In the genomic region with DNA sequence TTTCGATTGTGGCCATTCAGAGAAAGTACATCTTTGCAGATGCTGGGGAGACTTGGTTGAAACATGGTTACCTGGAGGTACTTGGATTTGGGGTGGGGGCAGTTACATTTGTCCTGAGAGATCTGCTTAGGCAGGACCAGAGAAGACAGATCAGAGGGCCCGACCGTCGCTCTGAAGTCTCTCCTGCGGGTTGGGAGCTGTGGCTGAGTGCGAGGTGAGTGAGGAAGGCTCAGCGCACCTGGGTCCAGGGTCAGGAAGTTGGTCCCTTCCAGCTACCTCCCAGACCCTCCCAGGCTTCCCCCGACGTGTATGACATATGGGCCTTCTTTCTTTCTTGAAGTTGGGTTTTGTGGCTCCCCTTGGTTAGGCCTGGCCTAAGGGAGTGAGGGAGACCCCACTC, we compare ENCODE assay signal across 16 cellular contexts. TPM values are rescaled to one million over a fixed set of nuclear protein-coding genes. Genes with fewer than 3 reads are reported as not detected.
DNase-seq lines count a peak whose midpoint lies in the region; ATAC-seq and TF ChIP-seq lines count a peak whose summit lies in the region.
"Had no signal": no experiment of that assay in that cellular context is flagged by ENCODE, and none has a peak within 500 bp of the region (broad histone marks: within the 10 kb centered on the region; RNA-seq: fewer than 3 reads in every experiment).

No MANE protein-coding gene starts in this region.

- intact Hi-C loops in spleen (cut with DNase I; ENCODE audit: low total_unique reads): no loop called here

- H3K4me2 ChIP-seq in GM23338: no peak overlapping the region
- no peak overlapping the region for H3K4me2 ChIP-seq in neuronal stem cell (ENCODE audit: insufficient read depth, low read length, poor library complexity, severe bottlenecking)
- H3K4me2 ChIP-seq: BLaER1 treated with 17β-estradiol and CSF1 and Interleukin-3, amounts not matched to agents 10 nM and 100 nM had no signal

- ATAC-seq in GM23338: no peak
- ATAC-seq: HCT116, HepG2 had no signal

- no peak overlapping the region for H3K4me3 Mint-ChIP-seq in GM23338
- H3K4me3 Mint-ChIP-seq in chondrocyte (ENCODE audit: unreplicated experiment): no peak overlapping the region
- H3K4me3 Mint-ChIP-seq: B cell; CD4-positive, CD25-positive, alpha-beta regulatory T cell; CD8-positive, alpha-beta memory T cell; HFFc6; IgD-negative memory B cell had no signal

- H3K27me3 ChIP-seq in GM23338 (ENCODE audit: insufficient read depth): no peaks in the 10 kb centered on the region
- H3K27me3 ChIP-seq in neuronal stem cell (ENCODE audit: control insufficient read depth in 3 of 3, insufficient read depth in 3 of 3, low read depth in 1 of 3, low read length in 3 of 3): no peaks in the 10 kb centered on the region
- H3K27me3 ChIP-seq in spleen (replicated peaks in 1 of 7): no peaks in the 10 kb centered on the region
- H3K27me3 ChIP-seq: BLaER1 treated with 17β-estradiol and CSF1 and Interleukin-3, amounts not matched to agents 10 nM and 100 nM had no signal

- H2AFZ ChIP-seq in GM23338 (no peak overlapping the region), neuronal stem cell (ENCODE audit: low read length) (peak overlapping the region; percentile 66)

- no peak overlapping the region for H3K23ac ChIP-seq in neuronal stem cell (ENCODE audit: low read depth, low read length, poor library complexity)

- H3K27me3 Mint-ChIP-seq in GM23338 (ENCODE audit: insufficient read depth, low read depth, poor library complexity) (peaks cover 6% of the 10 kb centered on the region), chondrocyte (ENCODE audit: low read depth) (no peaks in the 10 kb centered on the region)
- H3K27me3 Mint-ChIP-seq: B cell; CD8-positive, alpha-beta memory T cell; IgD-negative memory B cell had no signal

- WGBS in neuronal stem cell (ENCODE audit: extremely low coverage in 2 of 2, insufficient read length in 2 of 2, insufficient replicate concordance in 1 of 2), 2 donors: no CpG with 5 or more reads among the region's 9 CpGs
- WGBS in spleen, 5 donors: 89 to 97% (median 92%) methylated on average over 7 to 9 of the region's 9 CpGs

- peak overlapping the region; percentile 60 for H2AK5ac ChIP-seq in neuronal stem cell (ENCODE audit: low read depth, low read length)

- no peaks in the 10 kb centered on the region for H3K9me2 ChIP-seq in GM23338 (ENCODE audit: insufficient read depth)

- H3K14ac ChIP-seq in neuronal stem cell (ENCODE audit: low read length): no peak overlapping the region

- peaks cover 6% of the 10 kb centered on the region; the same call in 1 of the 2 replicates for H4K20me1 ChIP-seq in GM23338 (replicated peaks; ENCODE audit: insufficient read depth)

- H3K79me1 ChIP-seq in neuronal stem cell (ENCODE audit: low read depth, low read length): no peaks in the 10 kb centered on the region

- H2BK5ac ChIP-seq in neuronal stem cell (ENCODE audit: low read length): peak overlapping the region; percentile 26

- peak overlapping the region; percentile 41 for H2BK120ac ChIP-seq in neuronal stem cell (ENCODE audit: low read depth, low read length)

- no peak for DNase-seq in GM23338 (ENCODE audit: low spot score)
- DNase-seq in chondrocyte (ENCODE audit: low spot score): peak; percentile 69
- no peak for DNase-seq in neuronal stem cell (ENCODE audit: low spot score)
- DNase-seq in spleen: peak; percentile 47
- no peak for DNase-seq in NCI-H2029 treated with DMSO at 0.1 percent for 48 hours (lab: John Stamatoyannopoulos, UW)
- no peak for DNase-seq in erythroblast (lab: John Stamatoyannopoulos, UW)
- no peak for DNase-seq in NCI-H2029 (lab: John Stamatoyannopoulos, UW)
- DNase-seq: Caco-2; CD4-positive, CD25-positive, alpha-beta regulatory T cell; HFFc6 had no signal

- no peak overlapping the region for H3K4me3 ChIP-seq in GM23338
- no peak overlapping the region for H3K4me3 ChIP-seq in neuronal stem cell (ENCODE audit: low read length in 2 of 2)
- no peak overlapping the region for H3K4me3 ChIP-seq in spleen
- H3K4me3 ChIP-seq: BLaER1 treated with 17β-estradiol and CSF1 and Interleukin-3, amounts not matched to agents 10 nM and 100 nM had no signal

- H3K9ac ChIP-seq in neuronal stem cell (ENCODE audit: low read depth, low read length, poor library complexity): no peak overlapping the region
- H3K9ac ChIP-seq: BLaER1 treated with 17β-estradiol and CSF1 and Interleukin-3, amounts not matched to agents 10 nM and 100 nM had no signal

- H3K4me1 ChIP-seq in GM23338 (ENCODE audit: insufficient read depth) (peaks cover 4% of the 10 kb centered on the region; the same call in 1 of the 2 replicates), neuronal stem cell (ENCODE audit: control insufficient read depth in 2 of 2, insufficient read depth in 1 of 2, low read depth in 1 of 2, low read length in 2 of 2) (peaks cover 9 to 11% of the 10 kb centered on the region in 2 donors), spleen (peaks cover 4 to 24% (median 9%) of the 10 kb centered on the region in 6 donors)
- H3K4me1 ChIP-seq: Caco-2 had no signal

- TF ChIP-seq CTCF in GM23338 (conservative IDR thresholded peaks at IDR 0.05; ENCODE audit: low read depth in 2 of 2) (no peak), chondrocyte (IDR thresholded peaks at IDR 0.05) (no peak), spleen (IDR thresholded peaks at IDR 0.05 in 8 of 11, conservative IDR thresholded peaks at IDR 0.05 in 3 of 11) (no peak)

- no peak overlapping the region for H2BK12ac ChIP-seq in neuronal stem cell (ENCODE audit: low read length)

- H3K18ac ChIP-seq in neuronal stem cell (ENCODE audit: low read length): peak overlapping the region; percentile 72

- H3K9me3 ChIP-seq in neuronal stem cell (replicated peaks in 1 of 2; ENCODE audit: control insufficient read depth in 2 of 2, insufficient read depth in 1 of 2, low read depth in 1 of 2, low read length in 2 of 2): no peaks in the 10 kb centered on the region
- no peaks in the 10 kb centered on the region for H3K9me3 ChIP-seq in spleen
- H3K9me3 ChIP-seq: BLaER1 treated with 17β-estradiol and CSF1 and Interleukin-3, amounts not matched to agents 10 nM and 100 nM; Caco-2 had no signal

- H3K36me3 ChIP-seq in GM23338 (ENCODE audit: insufficient read depth) (no peaks in the 10 kb centered on the region), neuronal stem cell (replicated peaks in 1 of 2; ENCODE audit: control insufficient read depth in 2 of 2, insufficient read depth in 2 of 2, low read length in 2 of 2) (no peaks in the 10 kb centered on the region), spleen (peaks cover 0 to 18% (median 0%) of the 10 kb centered on the region in 6 donors)
- H3K36me3 ChIP-seq: BLaER1 treated with 17β-estradiol and CSF1 and Interleukin-3, amounts not matched to agents 10 nM and 100 nM had no signal

- no peaks in the 10 kb centered on the region for H3F3A ChIP-seq in GM23338 (replicated peaks; ENCODE audit: low read depth)

- H3K79me2 ChIP-seq in GM23338 (replicated peaks; ENCODE audit: insufficient read depth): no peaks in the 10 kb centered on the region

- H3K4me1 Mint-ChIP-seq in GM23338 (peaks cover 12% of the 10 kb centered on the region), chondrocyte (ENCODE audit: low read depth) (peaks cover 4% of the 10 kb centered on the region)
- H3K4me1 Mint-ChIP-seq: CD4-positive, CD25-positive, alpha-beta regulatory T cell; CD8-positive, alpha-beta memory T cell had no signal

- TF ChIP-seq POLR2A in spleen (IDR thresholded peaks at IDR 0.05) (no peak), erythroblast (IDR thresholded peaks at IDR 0.05; ENCODE audit: low read length) (no peak)

- H2BK15ac ChIP-seq in neuronal stem cell (ENCODE audit: low read length): peak overlapping the region; percentile 38

- H4K91ac ChIP-seq in neuronal stem cell (ENCODE audit: low read depth, low read length, poor library complexity): no peak overlapping the region

- H3K9me3 Mint-ChIP-seq in GM23338: no peaks in the 10 kb centered on the region; the same call in 2 of the 3 replicates
- H3K9me3 Mint-ChIP-seq in chondrocyte (ENCODE audit: low read depth): peaks cover 6% of the 10 kb centered on the region
- H3K9me3 Mint-ChIP-seq: CD4-positive, CD25-positive, alpha-beta regulatory T cell; CD8-positive, alpha-beta memory T cell; HFFc6; IgD-negative memory B cell had no signal

- peaks cover 7% of the 10 kb centered on the region; the same call in 2 of the 3 replicates for H3K36me3 Mint-ChIP-seq in GM23338 (ENCODE audit: low read depth)
- peaks cover 3% of the 10 kb centered on the region for H3K36me3 Mint-ChIP-seq in chondrocyte (ENCODE audit: low read depth)

- no peak overlapping the region for H4K8ac ChIP-seq in neuronal stem cell (ENCODE audit: low read depth, low read length)

- peak overlapping the region; percentile 57 for H3K27ac Mint-ChIP-seq in GM23338
- no peak overlapping the region for H3K27ac Mint-ChIP-seq in chondrocyte (ENCODE audit: unreplicated experiment)
- H3K27ac Mint-ChIP-seq: B cell; CD4-positive, CD25-positive, alpha-beta regulatory T cell; CD8-positive, alpha-beta memory T cell; HFFc6 had no signal

- H3K27ac ChIP-seq in GM23338 (ENCODE audit: low read depth): no peak overlapping the region
- no peak overlapping the region for H3K27ac ChIP-seq in neuronal stem cell (replicated peaks; ENCODE audit: low read length)
- no peak overlapping the region for H3K27ac ChIP-seq in spleen
- H3K27ac ChIP-seq: BLaER1 treated with 17β-estradiol and CSF1 and Interleukin-3, amounts not matched to agents 10 nM and 100 nM had no signal

- no peak overlapping the region for H3K4ac ChIP-seq in neuronal stem cell (ENCODE audit: low read length)

TF ChIP-seq in GM23338, 12 proteins besides CTCF, POLR2A, EP300 and RAD21 (continues in another document):
- TF ChIP-seq POLR2AphosphoS5 (IDR thresholded peaks at IDR 0.05; ENCODE audit: low read depth): no peak

RNA-seq across cellular contexts. Expression of a gene that starts 56.3 kb away (rescaled TPM):
- total RNA-seq in GM23338 (2014; rRNA removed; shearing (Covaris generic)): 34.1 and 40.2 TPM in 2 replicates
- polyA plus RNA-seq in GM23338 (2016; fragmentation: Nextera tagmentation; extraction: Ambion mirVana) (25.5 and 27.4 TPM in 2 replicates), spleen (10 to 100 TPM; 18.1 to 36.8 (median 21.4) TPM)
- total RNA-seq in chondrocyte (15.3 to 21.3 TPM (median 17.0 TPM) in 3 replicates), spleen (10 to 100 TPM; 16.8 to 27.9 (median 24.2) TPM)
- 14.7 TPM for polyA plus RNA-seq in neuronal stem cell (2013, experiment 1 of 2)
- 13.6 TPM for polyA plus RNA-seq in neuronal stem cell (2013, experiment 2 of 2)

Comparison
In these comparisons a context has a peak if more than half of its experiments do, and no peak if none do; other contexts are left out.
1. DNase-seq: peak in chondrocyte (single experiment) and spleen (single experiment); none in GM23338 (single experiment), neuronal stem cell (single experiment), NCI-H2029 treated with DMSO at 0.1 percent for 48 hours (single experiment), erythroblast (0 of 2) and NCI-H2029 (single experiment).